1 cellular context compared by ENCODE assay signal in the genomic region with DNA sequence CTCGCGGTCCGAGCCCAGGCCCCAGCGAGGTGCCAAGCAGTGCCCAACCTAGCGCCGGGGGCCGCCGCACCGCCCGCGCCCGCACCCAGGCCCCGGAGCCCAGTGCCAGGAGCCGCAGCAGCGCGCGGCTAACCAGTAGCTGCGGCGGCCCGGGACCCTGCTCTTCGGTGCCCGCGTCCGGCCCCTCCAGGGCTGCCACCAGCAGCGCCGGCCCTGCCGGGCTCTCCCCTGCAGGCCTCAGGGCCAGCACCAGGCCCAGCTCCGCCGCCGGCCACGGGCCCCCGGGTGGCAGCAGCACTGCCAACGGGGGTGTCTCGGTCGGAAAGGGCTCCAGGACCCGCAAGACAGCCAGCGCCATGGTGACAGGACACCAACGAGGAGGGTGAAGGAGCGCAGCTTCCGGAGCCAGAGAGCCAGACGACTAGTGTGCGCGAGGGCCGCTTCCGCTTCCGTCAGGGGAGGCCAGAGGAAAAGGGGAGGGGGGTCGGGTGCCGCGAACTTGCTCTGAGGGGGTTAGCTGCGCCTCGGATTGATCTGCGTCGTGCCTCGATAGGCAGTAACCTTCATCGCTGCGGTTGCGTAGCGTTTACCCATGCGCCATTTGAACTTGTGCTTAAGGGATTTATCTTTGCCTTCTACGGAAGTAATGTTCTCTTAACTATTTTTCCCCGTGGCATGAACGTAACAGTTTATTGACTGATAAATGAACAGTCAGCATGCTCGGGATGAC.
TF ChIP-seq lines count a peak whose summit lies in the region.

A gene with protein sequence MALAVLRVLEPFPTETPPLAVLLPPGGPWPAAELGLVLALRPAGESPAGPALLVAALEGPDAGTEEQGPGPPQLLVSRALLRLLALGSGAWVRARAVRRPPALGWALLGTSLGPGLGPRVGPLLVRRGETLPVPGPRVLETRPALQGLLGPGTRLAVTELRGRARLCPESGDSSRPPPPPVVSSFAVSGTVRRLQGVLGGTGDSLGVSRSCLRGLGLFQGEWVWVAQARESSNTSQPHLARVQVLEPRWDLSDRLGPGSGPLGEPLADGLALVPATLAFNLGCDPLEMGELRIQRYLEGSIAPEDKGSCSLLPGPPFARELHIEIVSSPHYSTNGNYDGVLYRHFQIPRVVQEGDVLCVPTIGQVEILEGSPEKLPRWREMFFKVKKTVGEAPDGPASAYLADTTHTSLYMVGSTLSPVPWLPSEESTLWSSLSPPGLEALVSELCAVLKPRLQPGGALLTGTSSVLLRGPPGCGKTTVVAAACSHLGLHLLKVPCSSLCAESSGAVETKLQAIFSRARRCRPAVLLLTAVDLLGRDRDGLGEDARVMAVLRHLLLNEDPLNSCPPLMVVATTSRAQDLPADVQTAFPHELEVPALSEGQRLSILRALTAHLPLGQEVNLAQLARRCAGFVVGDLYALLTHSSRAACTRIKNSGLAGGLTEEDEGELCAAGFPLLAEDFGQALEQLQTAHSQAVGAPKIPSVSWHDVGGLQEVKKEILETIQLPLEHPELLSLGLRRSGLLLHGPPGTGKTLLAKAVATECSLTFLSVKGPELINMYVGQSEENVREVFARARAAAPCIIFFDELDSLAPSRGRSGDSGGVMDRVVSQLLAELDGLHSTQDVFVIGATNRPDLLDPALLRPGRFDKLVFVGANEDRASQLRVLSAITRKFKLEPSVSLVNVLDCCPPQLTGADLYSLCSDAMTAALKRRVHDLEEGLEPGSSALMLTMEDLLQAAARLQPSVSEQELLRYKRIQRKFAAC (minus strand): TSS at position 389 of the 730 bp plus-strand sequence. CDS start 31 bp downstream, at position 358.

TF ChIP-seq in HepG2, 621 proteins besides CTCF, POLR2A, EP300 and RAD21 (continued from another document and continues in another):
- TF ChIP-seq, protein P1, sequence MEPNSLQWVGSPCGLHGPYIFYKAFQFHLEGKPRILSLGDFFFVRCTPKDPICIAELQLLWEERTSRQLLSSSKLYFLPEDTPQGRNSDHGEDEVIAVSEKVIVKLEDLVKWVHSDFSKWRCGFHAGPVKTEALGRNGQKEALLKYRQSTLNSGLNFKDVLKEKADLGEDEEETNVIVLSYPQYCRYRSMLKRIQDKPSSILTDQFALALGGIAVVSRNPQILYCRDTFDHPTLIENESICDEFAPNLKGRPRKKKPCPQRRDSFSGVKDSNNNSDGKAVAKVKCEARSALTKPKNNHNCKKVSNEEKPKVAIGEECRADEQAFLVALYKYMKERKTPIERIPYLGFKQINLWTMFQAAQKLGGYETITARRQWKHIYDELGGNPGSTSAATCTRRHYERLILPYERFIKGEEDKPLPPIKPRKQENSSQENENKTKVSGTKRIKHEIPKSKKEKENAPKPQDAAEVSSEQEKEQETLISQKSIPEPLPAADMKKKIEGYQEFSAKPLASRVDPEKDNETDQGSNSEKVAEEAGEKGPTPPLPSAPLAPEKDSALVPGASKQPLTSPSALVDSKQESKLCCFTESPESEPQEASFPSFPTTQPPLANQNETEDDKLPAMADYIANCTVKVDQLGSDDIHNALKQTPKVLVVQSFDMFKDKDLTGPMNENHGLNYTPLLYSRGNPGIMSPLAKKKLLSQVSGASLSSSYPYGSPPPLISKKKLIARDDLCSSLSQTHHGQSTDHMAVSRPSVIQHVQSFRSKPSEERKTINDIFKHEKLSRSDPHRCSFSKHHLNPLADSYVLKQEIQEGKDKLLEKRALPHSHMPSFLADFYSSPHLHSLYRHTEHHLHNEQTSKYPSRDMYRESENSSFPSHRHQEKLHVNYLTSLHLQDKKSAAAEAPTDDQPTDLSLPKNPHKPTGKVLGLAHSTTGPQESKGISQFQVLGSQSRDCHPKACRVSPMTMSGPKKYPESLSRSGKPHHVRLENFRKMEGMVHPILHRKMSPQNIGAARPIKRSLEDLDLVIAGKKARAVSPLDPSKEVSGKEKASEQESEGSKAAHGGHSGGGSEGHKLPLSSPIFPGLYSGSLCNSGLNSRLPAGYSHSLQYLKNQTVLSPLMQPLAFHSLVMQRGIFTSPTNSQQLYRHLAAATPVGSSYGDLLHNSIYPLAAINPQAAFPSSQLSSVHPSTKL (CRISPR knock-in tag; IDR thresholded peaks at IDR 0.05), result peak; percentile 76; the same call in 1 of the 2 replicates
- TF ChIP-seq ZBTB1 (CRISPR knock-in tag; IDR thresholded peaks at IDR 0.05; ENCODE audit: borderline replicate concordance) (no peak), ZNF883 (CRISPR knock-in tag; IDR thresholded peaks at IDR 0.05; ENCODE audit: not compliant biosample characterization) (peak; percentile 86), CREBL2 (CRISPR knock-in tag; IDR thresholded peaks at IDR 0.05; ENCODE audit: borderline replicate concordance) (no peak), ZNF496 (CRISPR knock-in tag; IDR thresholded peaks at IDR 0.05; ENCODE audit: insufficient replicate concordance) (no peak), RNF219 (CRISPR knock-in tag; IDR thresholded peaks at IDR 0.05) (0 out of 2 replicates have a peak, but pooled peaks have one; percentile 53), ZNF609 (CRISPR knock-in tag; IDR thresholded peaks at IDR 0.05; ENCODE audit: borderline replicate concordance) (peak; percentile 69), TFE3 (CRISPR knock-in tag; IDR thresholded peaks at IDR 0.05) (peak; percentile 55; the same call in 1 of the 2 replicates), PRDM4 (CRISPR knock-in tag; IDR thresholded peaks at IDR 0.05; ENCODE audit: borderline replicate concordance) (no peak), KDM1A (CRISPR knock-in tag; IDR thresholded peaks at IDR 0.05) (no peak), NFATC3 (CRISPR knock-in tag; IDR thresholded peaks at IDR 0.05) (peak; percentile 88; the same call in 1 of the 2 replicates), ZBTB43 (CRISPR knock-in tag; conservative IDR thresholded peaks at IDR 0.05) (no peak), TARDBP (CRISPR knock-in tag; IDR thresholded peaks at IDR 0.05) (no peak), ZNF605 (CRISPR knock-in tag; IDR thresholded peaks at IDR 0.05) (peak; percentile 92)
- TF ChIP-seq, protein P2, sequence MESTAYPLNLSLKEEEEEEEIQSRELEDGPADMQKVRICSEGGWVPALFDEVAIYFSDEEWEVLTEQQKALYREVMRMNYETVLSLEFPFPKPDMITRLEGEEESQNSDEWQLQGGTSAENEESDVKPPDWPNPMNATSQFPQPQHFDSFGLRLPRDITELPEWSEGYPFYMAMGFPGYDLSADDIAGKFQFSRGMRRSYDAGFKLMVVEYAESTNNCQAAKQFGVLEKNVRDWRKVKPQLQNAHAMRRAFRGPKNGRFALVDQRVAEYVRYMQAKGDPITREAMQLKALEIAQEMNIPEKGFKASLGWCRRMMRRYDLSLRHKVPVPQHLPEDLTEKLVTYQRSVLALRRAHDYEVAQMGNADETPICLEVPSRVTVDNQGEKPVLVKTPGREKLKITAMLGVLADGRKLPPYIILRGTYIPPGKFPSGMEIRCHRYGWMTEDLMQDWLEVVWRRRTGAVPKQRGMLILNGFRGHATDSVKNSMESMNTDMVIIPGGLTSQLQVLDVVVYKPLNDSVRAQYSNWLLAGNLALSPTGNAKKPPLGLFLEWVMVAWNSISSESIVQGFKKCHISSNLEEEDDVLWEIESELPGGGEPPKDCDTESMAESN (CRISPR knock-in tag; conservative IDR thresholded peaks at IDR 0.05), result no peak
- TF ChIP-seq, protein P3, sequence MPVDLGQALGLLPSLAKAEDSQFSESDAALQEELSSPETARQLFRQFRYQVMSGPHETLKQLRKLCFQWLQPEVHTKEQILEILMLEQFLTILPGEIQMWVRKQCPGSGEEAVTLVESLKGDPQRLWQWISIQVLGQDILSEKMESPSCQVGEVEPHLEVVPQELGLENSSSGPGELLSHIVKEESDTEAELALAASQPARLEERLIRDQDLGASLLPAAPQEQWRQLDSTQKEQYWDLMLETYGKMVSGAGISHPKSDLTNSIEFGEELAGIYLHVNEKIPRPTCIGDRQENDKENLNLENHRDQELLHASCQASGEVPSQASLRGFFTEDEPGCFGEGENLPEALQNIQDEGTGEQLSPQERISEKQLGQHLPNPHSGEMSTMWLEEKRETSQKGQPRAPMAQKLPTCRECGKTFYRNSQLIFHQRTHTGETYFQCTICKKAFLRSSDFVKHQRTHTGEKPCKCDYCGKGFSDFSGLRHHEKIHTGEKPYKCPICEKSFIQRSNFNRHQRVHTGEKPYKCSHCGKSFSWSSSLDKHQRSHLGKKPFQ (CRISPR knock-in tag; IDR thresholded peaks at IDR 0.05; ENCODE audit: insufficient replicate concordance), result no peak
